ENCODE assay signal across 29 cellular contexts in the genomic region with DNA sequence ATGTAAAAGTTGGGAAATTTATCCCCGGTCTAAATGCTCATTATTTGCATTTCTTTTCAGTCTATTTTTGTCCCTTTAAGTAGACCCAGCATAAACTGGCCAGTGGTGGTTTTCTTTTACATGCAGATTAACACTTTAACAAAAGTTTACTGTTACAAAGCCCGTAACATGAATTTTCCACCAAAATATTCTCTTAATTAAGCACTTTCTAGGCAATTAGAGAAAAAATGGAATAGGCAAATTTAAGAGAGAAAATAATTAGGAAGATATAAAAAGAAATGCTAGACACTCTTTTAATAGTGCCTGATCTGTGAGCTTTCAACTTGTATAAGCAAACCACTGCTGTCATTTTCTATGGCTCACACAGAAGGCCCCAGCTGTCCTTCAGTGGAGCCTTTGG.
"Had no signal": no experiment of that assay in that cellular context is flagged by ENCODE, and none has a peak within 500 bp of the region (broad histone marks: within the 10 kb centered on the region; RNA-seq: fewer than 3 reads in every experiment).

No MANE protein-coding gene starts in this region.

- H3K4me3 Mint-ChIP-seq: activated B cell treated with CpG ODN at 0.5 μM for 24 hours; activated CD4-positive, alpha-beta memory T cell treated with anti-CD3 and anti-CD28 coated beads, Interleukin-2, amount 10 ng/mL, durations not matched to agents 7 days and 5 days; activated CD8-positive, alpha-beta memory T cell treated with anti-CD3 and anti-CD28 coated beads, Interleukin-2, amount 10 ng/mL, durations not matched to agents 7 days and 5 days; activated naive CD4-positive, alpha-beta T cell treated with anti-CD3 and anti-CD28 coated beads, Interleukin-2, amount 10 ng/mL, durations not matched to agents 7 days and 5 days; activated naive CD8-positive, alpha-beta T cell; activated naive CD8-positive, alpha-beta T cell treated with anti-CD3 and anti-CD28 coated beads, Interleukin-2, amount 50 U/mL, for 24 hours; central memory CD8-positive, alpha-beta T cell; T-helper 1 cell treated with Interleukin-12 subunit alpha and Interleukin-12 subunit beta and Interleukin-4 antibody, amounts not matched to agents 30 μg/mL and 1 μg/mL, for 36 hours; T-helper 2 cell treated with Interferon-gamma antibody and Interleukin-4, amounts not matched to agents 5 μg/mL and 100 μg/mL, for 36 hours had no signal

- H3K27ac ChIP-seq: cardiac muscle cell, SJSA1 had no signal

- ATAC-seq: activated CD8-positive, alpha-beta memory T cell treated with anti-CD3 and anti-CD28 coated beads, Interleukin-2, amount 10 ng/mL, durations not matched to agents 7 days and 5 days; activated naive CD8-positive, alpha-beta T cell treated with anti-CD3 and anti-CD28 coated beads, Interleukin-2, amount 50 U/mL, for 24 hours; K562; Panc1 had no signal

- H3K4me2 ChIP-seq: SK-N-SH had no signal

- FAIRE-seq: K562, TTC549 had no signal

- H3K27me3 ChIP-seq: cardiac muscle cell, SJSA1 had no signal

- DNase-seq: activated B cell treated with CpG ODN at 0.5 μM for 24 hours; activated CD4-positive, alpha-beta memory T cell treated with anti-CD3 and anti-CD28 coated beads, Interleukin-2, amount 10 ng/mL, durations not matched to agents 7 days and 5 days; activated CD4-positive, alpha-beta T cell treated with anti-CD3 and anti-CD28 coated beads for 1 hour; activated CD4-positive, alpha-beta T cell treated with anti-CD3 and anti-CD28 coated beads for 48 hours; activated CD8-positive, alpha-beta memory T cell treated with anti-CD3 and anti-CD28 coated beads for 24 hours; activated CD8-positive, alpha-beta memory T cell treated with anti-CD3 and anti-CD28 coated beads, Interleukin-2, amount 10 ng/mL, durations not matched to agents 7 days and 5 days; activated CD8-positive, alpha-beta memory T cell treated with anti-CD3 and anti-CD28 coated beads, Interleukin-2, amount 50 U/mL, for 48 hours; activated effector memory CD4-positive, alpha-beta T cell treated with Interleukin-2 at 50 U/mL for 16 hours; activated naive CD4-positive, alpha-beta T cell treated with anti-CD3 and anti-CD28 coated beads, Interleukin-2, amount 10 ng/mL, durations not matched to agents 7 days and 5 days; activated naive CD8-positive, alpha-beta T cell treated with anti-CD3 and anti-CD28 coated beads, Interleukin-2, amount 50 U/mL, for 24 hours; activated T-cell treated with anti-CD3 and anti-CD28 coated beads, Interleukin-2, amount 50 U/mL, for 48 hours; NCI-H1092 treated with DMSO at 0.1 percent for 48 hours; NCI-H1417; NCI-H146; NCI-H187 treated with DMSO at 0.1 percent for 48 hours; NCI-H2081; NCI-H345; NCI-H524 treated with DMSO at 0.1 percent for 48 hours; SHP77 treated with DMSO at 0.1 percent for 48 hours; SK-N-SH had no signal

- H3K27ac Mint-ChIP-seq: activated B cell treated with CpG ODN at 0.5 μM for 24 hours; activated CD4-positive, alpha-beta memory T cell treated with anti-CD3 and anti-CD28 coated beads, Interleukin-2, amount 10 ng/mL, durations not matched to agents 7 days and 5 days; activated CD8-positive, alpha-beta memory T cell treated with anti-CD3 and anti-CD28 coated beads, Interleukin-2, amount 10 ng/mL, durations not matched to agents 7 days and 5 days; activated naive CD4-positive, alpha-beta T cell treated with anti-CD3 and anti-CD28 coated beads, Interleukin-2, amount 10 ng/mL, durations not matched to agents 7 days and 5 days; activated naive CD8-positive, alpha-beta T cell; activated naive CD8-positive, alpha-beta T cell treated with anti-CD3 and anti-CD28 coated beads, Interleukin-2, amount 50 U/mL, for 24 hours; T-helper 1 cell treated with Interleukin-12 subunit alpha and Interleukin-12 subunit beta and Interleukin-4 antibody, amounts not matched to agents 30 μg/mL and 1 μg/mL, for 36 hours; T-helper 2 cell treated with Interferon-gamma antibody and Interleukin-4, amounts not matched to agents 5 μg/mL and 100 μg/mL, for 36 hours had no signal

- H3K4me1 Mint-ChIP-seq: activated B cell treated with CpG ODN at 0.5 μM for 24 hours; activated CD4-positive, alpha-beta memory T cell treated with anti-CD3 and anti-CD28 coated beads, Interleukin-2, amount 10 ng/mL, durations not matched to agents 7 days and 5 days; activated CD8-positive, alpha-beta memory T cell treated with anti-CD3 and anti-CD28 coated beads, Interleukin-2, amount 10 ng/mL, durations not matched to agents 7 days and 5 days; activated naive CD4-positive, alpha-beta T cell treated with anti-CD3 and anti-CD28 coated beads, Interleukin-2, amount 10 ng/mL, durations not matched to agents 7 days and 5 days; activated naive CD8-positive, alpha-beta T cell treated with anti-CD3 and anti-CD28 coated beads, Interleukin-2, amount 50 U/mL, for 24 hours; central memory CD8-positive, alpha-beta T cell had no signal

- H3K4me1 ChIP-seq: SJSA1 had no signal

- H3K9me2 ChIP-seq: SK-N-SH had no signal

- H3K9me3 Mint-ChIP-seq: activated naive CD8-positive, alpha-beta T cell treated with anti-CD3 and anti-CD28 coated beads, Interleukin-2, amount 50 U/mL, for 24 hours had no signal

- H3K36me3 ChIP-seq: cardiac muscle cell, SJSA1 had no signal

- H3K9ac ChIP-seq: SK-N-SH had no signal

- H3K9me3 ChIP-seq: SJSA1, SK-N-SH had no signal

- H3K27me3 Mint-ChIP-seq: activated B cell treated with CpG ODN at 0.5 μM for 24 hours; activated CD4-positive, alpha-beta memory T cell treated with anti-CD3 and anti-CD28 coated beads, Interleukin-2, amount 10 ng/mL, durations not matched to agents 7 days and 5 days; activated CD8-positive, alpha-beta memory T cell treated with anti-CD3 and anti-CD28 coated beads, Interleukin-2, amount 10 ng/mL, durations not matched to agents 7 days and 5 days; activated naive CD4-positive, alpha-beta T cell treated with anti-CD3 and anti-CD28 coated beads, Interleukin-2, amount 10 ng/mL, durations not matched to agents 7 days and 5 days; activated naive CD8-positive, alpha-beta T cell; activated naive CD8-positive, alpha-beta T cell treated with anti-CD3 and anti-CD28 coated beads, Interleukin-2, amount 50 U/mL, for 24 hours; central memory CD8-positive, alpha-beta T cell had no signal

- H3K36me3 Mint-ChIP-seq: activated CD8-positive, alpha-beta memory T cell treated with anti-CD3 and anti-CD28 coated beads, Interleukin-2, amount 10 ng/mL, durations not matched to agents 7 days and 5 days; activated naive CD4-positive, alpha-beta T cell treated with anti-CD3 and anti-CD28 coated beads, Interleukin-2, amount 10 ng/mL, durations not matched to agents 7 days and 5 days; activated naive CD8-positive, alpha-beta T cell had no signal

- H3K4me3 ChIP-seq: cardiac muscle cell, K562, SJSA1 had no signal
